12 cellular contexts compared by ENCODE assay signal in the genomic region with DNA sequence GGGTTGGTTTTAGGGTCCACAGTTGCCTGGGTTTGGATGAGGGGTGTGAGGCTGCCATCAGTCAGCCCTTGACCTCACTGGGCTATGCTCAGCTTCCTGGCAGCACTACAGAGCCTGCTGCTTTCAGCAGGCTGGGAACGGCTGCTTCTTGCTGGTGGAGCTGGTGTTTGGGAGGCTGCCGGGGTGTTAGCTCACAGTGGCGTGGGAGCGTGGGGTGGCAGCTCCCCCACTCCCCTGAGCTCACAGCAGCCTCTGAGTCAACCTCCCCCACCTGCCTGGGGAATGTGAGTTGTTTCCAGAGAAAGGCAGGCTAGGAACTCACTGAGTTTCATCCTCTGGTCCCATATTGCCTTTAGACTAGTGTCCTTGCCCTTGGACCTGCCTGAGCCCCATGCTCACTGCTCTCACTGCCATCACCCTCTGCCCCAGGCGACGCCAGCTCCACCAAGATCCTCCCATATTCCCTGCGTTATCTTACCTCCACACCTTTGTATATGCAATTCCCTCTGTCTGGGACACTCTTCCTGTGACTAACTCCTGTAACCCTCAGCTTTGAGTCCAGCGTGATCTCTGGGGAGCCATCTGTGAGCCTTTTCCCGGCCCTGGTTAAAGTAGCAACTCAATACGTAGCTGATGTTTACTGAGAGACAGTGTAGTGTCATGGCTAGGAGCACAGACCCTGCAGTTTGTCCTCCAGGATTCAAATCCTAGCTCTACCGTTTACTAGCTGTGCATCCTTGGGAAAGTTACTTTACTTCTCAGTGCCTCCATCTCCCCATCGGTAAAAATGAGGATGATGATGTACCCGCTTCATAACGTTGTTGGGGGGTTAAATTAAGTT. TPM values are rescaled to one million over a fixed set of nuclear protein-coding genes. Genes with fewer than 3 reads are reported as not detected.
A peak's percentile ranks its signal among the peaks of the same experiment; 100 is the strongest.
DNase-seq lines count a peak whose midpoint lies in the region; ATAC-seq, FAIRE-seq and TF ChIP-seq lines count a peak whose summit lies in the region.
"Had no signal": no experiment of that assay in that cellular context is flagged by ENCODE, and none has a peak within 500 bp of the region (broad histone marks: within the 10 kb centered on the region; RNA-seq: fewer than 3 reads in every experiment).

No MANE protein-coding gene starts in this region.

- in situ Hi-C loops in GM12878 (cut with MboI): no loop called here
- in situ Hi-C loops in KBM-7 (cut with MboI; ENCODE audit: low pct_unique_long_range_greater_than_20kb, low sequenced_read_pairs): no loop called here

- ATAC-seq in T-helper 17 cell (peak; percentile 38), GM12878 (no peak), GM19351 (IDR thresholded peaks at IDR 0.05; ENCODE audit: unreplicated experiment) (no peak)

- H3K9ac ChIP-seq in GM12878 (ENCODE audit: control insufficient read depth, insufficient read depth, low read length): 0 out of 2 replicates have a peak overlapping the region, but pooled peaks have one; percentile 1

- H3K36me3 Mint-ChIP-seq in T-helper 17 cell (ENCODE audit: low read depth) (peaks cover 4% of the 10 kb centered on the region), neural crest cell (ENCODE audit: low read depth) (no peaks in the 10 kb centered on the region)

- H3K4me2 ChIP-seq in GM12878 (ENCODE audit: control insufficient read depth, insufficient read depth): peak overlapping the region; percentile 18

- TF ChIP-seq CTCF in GM12878 (IDR thresholded peaks at IDR 0.05 in 2 of 3, conservative IDR thresholded peaks at IDR 0.05 in 1 of 3; ENCODE audit: control insufficient read depth in 2 of 3, extremely low read depth in 1 of 3, insufficient read depth in 1 of 3, low read depth in 3 of 3, low read length in 3 of 3): no peak
- no peak for TF ChIP-seq CTCF in neural crest cell (conservative IDR thresholded peaks at IDR 0.05)

- H3K27ac Mint-ChIP-seq in T-helper 17 cell: peak overlapping the region; percentile 100
- H3K27ac Mint-ChIP-seq in neural crest cell (ENCODE audit: unreplicated experiment): peak overlapping the region; percentile 52

- POLR2A ChIA-PET in GM12878 (lab: Charles Lee): interaction anchor here (0.9 to 4.7 kb wide), 11 partner anchors 20 to 39 kb away, joined by 3 to 59 read pairs (median 4); a partner anchor contains a TSS

- H3K9me3 ChIP-seq in T-helper 17 cell (ENCODE audit: control insufficient read depth, low read length, poor library complexity, severe bottlenecking) (no peaks in the 10 kb centered on the region), GM12878 (replicated peaks; ENCODE audit: control insufficient read depth, insufficient read depth, low read length) (no peaks in the 10 kb centered on the region; the same call in 2 of the 3 replicates)

- TF ChIP-seq RAD21 in GM12878 (IDR thresholded peaks at IDR 0.05; ENCODE audit: insufficient read depth, low read depth, low read length): no peak

- peaks cover 24 to 33% of the 10 kb centered on the region in 2 experiments for H3K36me3 ChIP-seq in GM12878 (ENCODE audit: control insufficient read depth in 2 of 2, insufficient read depth in 2 of 2, low read length in 1 of 2)

- RAD21 ChIA-PET in GM12878 (lab: Charles Lee; ENCODE audit: unreplicated experiment): interaction anchor here (0.8 to 5.6 kb wide), 5 partner anchors 21 to 52 kb away, joined by 3 to 120 read pairs (median 78); a partner anchor contains a TSS

- no peaks in the 10 kb centered on the region for H3K27me3 ChIP-seq in GM12878 (replicated peaks in 1 of 2; ENCODE audit: control insufficient read depth in 2 of 2, insufficient read depth in 2 of 2, low read length in 1 of 2)

- peaks cover 75% of the 10 kb centered on the region for H3K4me1 ChIP-seq in GM12878 (ENCODE audit: control insufficient read depth, insufficient read depth, low read length)

- TF ChIP-seq POLR2A in GM12878 (IDR thresholded peaks at IDR 0.05; ENCODE audit: low read depth, low read length): no peak

- H3K27me3 Mint-ChIP-seq in T-helper 17 cell (no peaks in the 10 kb centered on the region), neural crest cell (ENCODE audit: low read depth) (peaks cover 10% of the 10 kb centered on the region)

- H3K4me1 Mint-ChIP-seq in T-helper 17 cell (peaks cover 44% of the 10 kb centered on the region), neural crest cell (no peaks in the 10 kb centered on the region)

- intact Hi-C loops in GM12878 (cut with micrococcal nuclease; ENCODE audit: unreplicated experiment): no loop called here

- H3K4me3 Mint-ChIP-seq in T-helper 17 cell (peak overlapping the region; percentile 85), neural crest cell (no peak overlapping the region)

- peak overlapping the region; percentile 63 for H3K27ac ChIP-seq in GM12878 (ENCODE audit: control insufficient read depth, insufficient read depth)

- CTCF ChIA-PET in GM12878 (lab: Yijun Ruan, JAX): interaction anchor here (0.6 to 9.6 kb wide), 8 partner anchors 19 to 315 kb away, joined by 3 to 160 read pairs (median 16); no protein-coding TSS in a partner anchor

- H4K20me1 ChIP-seq in GM12878 (ENCODE audit: control insufficient read depth, insufficient read depth): no peaks in the 10 kb centered on the region

- H3K9me3 Mint-ChIP-seq in neural crest cell: no peaks in the 10 kb centered on the region

- no peak for TF ChIP-seq EP300 in GM12878 (IDR thresholded peaks at IDR 0.05; ENCODE audit: borderline replicate concordance in 1 of 2, control insufficient read depth in 1 of 2, low read depth in 2 of 2, low read length in 2 of 2)

- SMC1A ChIA-PET in GM12878 (lab: Charles Lee; ENCODE audit: uncharacterized antibody, unreplicated experiment): interaction anchor here (0.6 to 13.8 kb wide), 8 partner anchors 14 to 147 kb away, joined by 3 to 187 read pairs (median 3); a partner anchor contains a TSS

- no peak for FAIRE-seq in GM12878 (lab: Jason Lieb, UNC)
- FAIRE-seq: GM18507, TTC549 had no signal

- BruUV-seq in GM12878 (replicated peaks; lab: Mats Ljungman, UMichigan): no TSS peak

- DNase-seq in AG20443 (ENCODE audit: low spot score) (peak; percentile 45), T-helper 17 cell (peak in 1 of 3 donors; percentile 32), GM12878 (ENCODE audit: low read depth, low spot score) (no peak), neural crest cell (ENCODE audit: low read depth, low spot score) (no peak), HUDEP-2 (lab: John Stamatoyannopoulos, UW; ENCODE audit: unreplicated experiment in 76 of 76) (no peak), KBM-7 (no peak), KG1 (lab: John Stamatoyannopoulos, UW) (no peak)
- DNase-seq: AML-193, NCI-H1417 had no signal

- peaks cover 72% of the 10 kb centered on the region for H3K79me2 ChIP-seq in GM12878 (ENCODE audit: control insufficient read depth, insufficient read depth, low read length)

- 93% methylated on average over 13 of the region's 14 CpGs for WGBS in GM12878 (ENCODE audit: insufficient coverage, insufficient replicate concordance, low lambda C conversion rate, missing lambda C conversion rate)

- no peak overlapping the region for H2AFZ ChIP-seq in GM12878 (ENCODE audit: control insufficient read depth, low read depth, low read length)

- H3K4me3 ChIP-seq in GM12878: no peak overlapping the region

TF ChIP-seq in GM12878, 131 proteins besides CTCF, POLR2A, EP300 and RAD21:
- TF ChIP-seq BCL11A (IDR thresholded peaks at IDR 0.05; ENCODE audit: low read depth, low read length) (no peak), BMI1 (IDR thresholded peaks at IDR 0.05; ENCODE audit: borderline replicate concordance) (no peak), NR2C1 (IDR thresholded peaks at IDR 0.05) (no peak), CHD1 (IDR thresholded peaks at IDR 0.05; ENCODE audit: low read depth, low read length) (no peak), JUNB (IDR thresholded peaks at IDR 0.05) (no peak), ETV6 (conservative IDR thresholded peaks at IDR 0.05 in 1 of 2, IDR thresholded peaks at IDR 0.05 in 1 of 2; ENCODE audit: borderline replicate concordance in 1 of 2, low read depth in 1 of 2) (no peak), CHD4 (IDR thresholded peaks at IDR 0.05) (no peak)
- TF ChIP-seq, protein P1, sequence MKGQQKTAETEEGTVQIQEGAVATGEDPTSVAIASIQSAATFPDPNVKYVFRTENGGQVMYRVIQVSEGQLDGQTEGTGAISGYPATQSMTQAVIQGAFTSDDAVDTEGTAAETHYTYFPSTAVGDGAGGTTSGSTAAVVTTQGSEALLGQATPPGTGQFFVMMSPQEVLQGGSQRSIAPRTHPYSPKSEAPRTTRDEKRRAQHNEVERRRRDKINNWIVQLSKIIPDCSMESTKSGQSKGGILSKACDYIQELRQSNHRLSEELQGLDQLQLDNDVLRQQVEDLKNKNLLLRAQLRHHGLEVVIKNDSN (IDR thresholded peaks at IDR 0.05; ENCODE audit: borderline replicate concordance, extremely low read length, insufficient read depth, low read depth, low read length): no peak

RNA-seq across cellular contexts. Expression of a gene that starts 34.8 kb away (rescaled TPM):
- total RNA-seq in T-helper 17 cell (10 to 100 TPM; 45.6 to 60.9 TPM), GM12878 (2014; rRNA removed) (81.0 and 83.9 TPM in 2 replicates), GM12878 (2014; rRNA removed; fragmentation: Illumina TruSeq; extraction: Trizol) (63.2 and 66.5 TPM in 2 replicates), GM12878 (2021) (89.9 and 90.2 TPM in 2 replicates), neural crest cell (0.30 and 0.57 TPM in 2 replicates)
- 41.2 and 47.8 TPM in 2 replicates for total RNA-seq in GM12878 (2013; cell fraction: nucleolus; rRNA removed)
- polyA plus RNA-seq in GM12878 (2011; ENCODE audit: low read depth): 42.7 TPM
- polyA plus RNA-seq in GM12878 (2011; rRNA removed) (48.4 and 66.8 TPM in 2 replicates), GM12878 (2014; fragmentation: Illumina TruSeq; extraction: Trizol) (54.4 and 64.6 TPM in 2 replicates), GM12878 (2014; fragmentation: Nextera tagmentation; extraction: Ambion mirVana) (10 to 100 TPM; 13.4 to 14.2 TPM), GM12878 (2014; rRNA removed) (61.4 and 61.5 TPM in 2 replicates), GM12878 (2016; fragmentation: Nextera tagmentation; extraction: Ambion mirVana) (10 to 100 TPM; 72.2 to 77.5 TPM)
- 71.6 and 82.8 TPM in 2 replicates for polyA plus RNA-seq in GM12878 (2011; cell fraction: cytosol; rRNA removed)
- polyA plus RNA-seq in GM12878 (2011; cell fraction: nucleus; rRNA removed): 64.3 and 67.1 TPM in 2 replicates
- 56.6 and 60.9 TPM in 2 replicates for polyA plus RNA-seq in GM12878 (2012)
- 111 and 162 TPM in 2 replicates for polyA minus RNA-seq in GM12878 (2011; rRNA and poly(A)+ RNA removed)
- polyA minus RNA-seq in GM12878 (2011; cell fraction: cytosol; rRNA and poly(A)+ RNA removed): 42.0 and 46.7 TPM in 2 replicates
- polyA minus RNA-seq in GM12878 (2011; cell fraction: nucleus; rRNA and poly(A)+ RNA removed): 13.7 and 24.2 TPM in 2 replicates

Comparison
In these comparisons a context has a peak if more than half of its experiments do, and no peak if none do; other contexts are left out.
1. RNA of a gene that starts 34.8 kb away (total RNA-seq): 41.2 to 90.2 TPM in GM12878 and 45.6 to 60.9 TPM in T-helper 17 cell; 0.30 to 0.57 TPM in neural crest cell; every median in the first group is over 10 times any median in the second.